ENCODE assay signal across 12 cellular contexts in the genomic region with DNA sequence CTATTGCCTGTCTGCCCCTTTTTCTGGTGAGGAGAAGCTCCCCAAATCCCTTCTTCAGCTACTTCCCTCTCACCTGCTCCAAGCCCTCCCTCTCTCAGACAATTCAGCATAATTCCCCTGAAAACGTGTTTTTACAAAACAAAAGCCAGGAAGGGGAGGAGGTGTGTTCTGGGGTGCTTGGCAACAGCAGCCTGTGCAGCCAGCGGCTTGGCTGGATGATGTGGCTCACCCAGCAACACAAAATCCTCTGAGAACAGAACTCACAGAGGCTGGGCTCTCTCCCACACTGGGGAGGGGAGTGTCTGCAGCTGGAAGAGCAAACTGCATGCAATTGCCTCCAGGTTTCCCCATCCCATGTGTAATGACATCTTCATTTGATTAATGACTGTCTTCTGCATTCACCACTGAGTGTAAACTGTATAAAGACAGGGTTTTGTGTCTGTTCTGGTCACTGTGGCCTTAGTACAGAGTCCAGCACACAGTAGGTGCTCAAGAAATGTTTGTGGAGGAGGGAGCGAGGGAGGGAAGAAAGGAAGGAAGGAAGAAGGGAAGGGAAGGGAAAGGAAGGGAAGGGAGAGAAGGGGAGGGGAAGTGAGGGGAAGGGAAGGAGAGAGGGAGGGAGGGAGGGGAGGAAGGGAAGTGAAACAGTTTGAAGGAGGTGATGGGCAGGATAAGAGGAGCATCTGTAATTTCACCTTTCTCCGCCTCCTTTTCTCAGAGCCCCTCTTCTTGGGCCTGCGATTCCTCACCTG.
DNase-seq lines count a peak whose midpoint lies in the region; ATAC-seq and TF ChIP-seq lines count a peak whose summit lies in the region.
"Had no signal": no experiment of that assay in that cellular context is flagged by ENCODE, and none has a peak within 500 bp of the region (broad histone marks: within the 10 kb centered on the region; RNA-seq: fewer than 3 reads in every experiment).

No MANE protein-coding gene starts in this region.

- no peak overlapping the region for H3K4me3 ChIP-seq in AG10803 (ENCODE audit: low read length)
- H3K4me3 ChIP-seq in HUES48 (ENCODE audit: low read depth, low read length), result peak overlapping the region; percentile 26
- H3K4me3 ChIP-seq: tibial nerve had no signal

- H3K36me3 ChIP-seq in HUES48 (ENCODE audit: control insufficient read depth, insufficient read depth, low read length), result no peaks in the 10 kb centered on the region
- H3K36me3 ChIP-seq: tibial nerve had no signal

- H3K4me1 ChIP-seq in HUES48 (ENCODE audit: control insufficient read depth, insufficient read depth, low read length) (peaks cover 87% of the 10 kb centered on the region), foreskin keratinocyte (peaks cover 18% of the 10 kb centered on the region)

- DNase-seq in AG10803 (ENCODE audit: low read depth) (peak; percentile 44), foreskin keratinocyte (peak; percentile 66 to 74), AG08395 (ENCODE audit: low spot score) (no peak), DMS53 treated with DMSO at 0.1 percent for 48 hours (lab: John Stamatoyannopoulos, UW; ENCODE audit: unreplicated experiment) (no peak)
- no peak for DNase-seq in activated CD4-positive, CD25-positive, alpha-beta regulatory T cell (lab: John Stamatoyannopoulos, UW)
- DNase-seq: activated naive CD8-positive, alpha-beta T cell treated with anti-CD3 and anti-CD28 coated beads, Interleukin-2, amount 10 ng/mL, durations not matched to agents 7 days and 5 days; NCI-H187 had no signal

- TF ChIP-seq CTCF in AG10803 (conservative IDR thresholded peaks at IDR 0.05; ENCODE audit: low read length), result no peak
- TF ChIP-seq CTCF in foreskin keratinocyte (conservative IDR thresholded peaks at IDR 0.05), result no peak

- H3K9me3 ChIP-seq in HUES48 (ENCODE audit: control insufficient read depth, insufficient read depth, low read length), result no peaks in the 10 kb centered on the region
- H3K9me3 ChIP-seq: tibial nerve had no signal

- H3K9ac ChIP-seq in HUES48 (ENCODE audit: low read depth, low read length), result 0 out of 2 replicates have a peak overlapping the region, but pooled peaks have one; percentile 19

- H3K27me3 ChIP-seq in HUES48 (ENCODE audit: control insufficient read depth, insufficient read depth, low read length) (peaks cover 11% of the 10 kb centered on the region), foreskin keratinocyte (peaks cover 32% of the 10 kb centered on the region)
- H3K27me3 ChIP-seq: tibial nerve had no signal

- H3K27ac ChIP-seq in HUES48 (ENCODE audit: low read depth, low read length) (peak overlapping the region; percentile 77), foreskin keratinocyte (no peak overlapping the region)
- H3K27ac ChIP-seq: tibial nerve had no signal

- peak; percentile 22; the same call in 1 of the 3 replicates for ATAC-seq in SK-N-SH treated with all-trans-retinoic acid at 6 μM for 48 hours
- peak; percentile 71 for ATAC-seq in foreskin keratinocyte
- no peak for ATAC-seq in HG03469 (IDR thresholded peaks at IDR 0.05; ENCODE audit: unreplicated experiment)
- ATAC-seq: HCT116 had no signal

TF ChIP-seq in SK-N-SH treated with all-trans-retinoic acid at 6 μM for 48 hours, 23 proteins besides CTCF, POLR2A, EP300 and RAD21:
- TF ChIP-seq ZNF565 (CRISPR knock-in tag; conservative IDR thresholded peaks at IDR 0.05; ENCODE audit: low read depth) (no peak), ZC3H10 (CRISPR knock-in tag; IDR thresholded peaks at IDR 0.05) (no peak), ZFP30 (CRISPR knock-in tag; IDR thresholded peaks at IDR 0.05) (no peak), BACH2 (CRISPR knock-in tag; IDR thresholded peaks at IDR 0.05; ENCODE audit: borderline replicate concordance) (no peak), ZNF8 (CRISPR knock-in tag; IDR thresholded peaks at IDR 0.05) (no peak), SNAI2 (CRISPR knock-in tag; IDR thresholded peaks at IDR 0.05) (no peak), TCF4 (CRISPR knock-in tag; IDR thresholded peaks at IDR 0.05; ENCODE audit: borderline replicate concordance) (no peak), ESRRG (CRISPR knock-in tag; IDR thresholded peaks at IDR 0.05) (no peak), RARB (CRISPR knock-in tag; IDR thresholded peaks at IDR 0.05) (no peak), TOX (CRISPR knock-in tag; IDR thresholded peaks at IDR 0.05; ENCODE audit: borderline replicate concordance) (no peak), ZFP3 (CRISPR knock-in tag; IDR thresholded peaks at IDR 0.05) (no peak), PPARA (CRISPR knock-in tag; IDR thresholded peaks at IDR 0.05; ENCODE audit: borderline replicate concordance) (no peak), ZNF70 (CRISPR knock-in tag; IDR thresholded peaks at IDR 0.05) (no peak), GLIS3 (CRISPR knock-in tag; IDR thresholded peaks at IDR 0.05) (no peak), CSDC2 (CRISPR knock-in tag; IDR thresholded peaks at IDR 0.05) (no peak), ISL1 (CRISPR knock-in tag; IDR thresholded peaks at IDR 0.05) (no peak)
- TF ChIP-seq, protein P1, sequence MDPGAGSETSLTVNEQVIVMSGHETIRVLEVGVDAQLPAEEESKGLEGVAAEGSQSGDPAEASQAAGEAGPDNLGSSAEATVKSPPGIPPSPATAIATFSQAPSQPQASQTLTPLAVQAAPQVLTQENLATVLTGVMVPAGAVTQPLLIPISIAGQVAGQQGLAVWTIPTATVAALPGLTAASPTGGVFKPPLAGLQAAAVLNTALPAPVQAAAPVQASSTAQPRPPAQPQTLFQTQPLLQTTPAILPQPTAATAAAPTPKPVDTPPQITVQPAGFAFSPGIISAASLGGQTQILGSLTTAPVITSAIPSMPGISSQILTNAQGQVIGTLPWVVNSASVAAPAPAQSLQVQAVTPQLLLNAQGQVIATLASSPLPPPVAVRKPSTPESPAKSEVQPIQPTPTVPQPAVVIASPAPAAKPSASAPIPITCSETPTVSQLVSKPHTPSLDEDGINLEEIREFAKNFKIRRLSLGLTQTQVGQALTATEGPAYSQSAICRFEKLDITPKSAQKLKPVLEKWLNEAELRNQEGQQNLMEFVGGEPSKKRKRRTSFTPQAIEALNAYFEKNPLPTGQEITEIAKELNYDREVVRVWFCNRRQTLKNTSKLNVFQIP (CRISPR knock-in tag; IDR thresholded peaks at IDR 0.05; ENCODE audit: borderline replicate concordance, low read depth), result no peak
- TF ChIP-seq, protein P2, sequence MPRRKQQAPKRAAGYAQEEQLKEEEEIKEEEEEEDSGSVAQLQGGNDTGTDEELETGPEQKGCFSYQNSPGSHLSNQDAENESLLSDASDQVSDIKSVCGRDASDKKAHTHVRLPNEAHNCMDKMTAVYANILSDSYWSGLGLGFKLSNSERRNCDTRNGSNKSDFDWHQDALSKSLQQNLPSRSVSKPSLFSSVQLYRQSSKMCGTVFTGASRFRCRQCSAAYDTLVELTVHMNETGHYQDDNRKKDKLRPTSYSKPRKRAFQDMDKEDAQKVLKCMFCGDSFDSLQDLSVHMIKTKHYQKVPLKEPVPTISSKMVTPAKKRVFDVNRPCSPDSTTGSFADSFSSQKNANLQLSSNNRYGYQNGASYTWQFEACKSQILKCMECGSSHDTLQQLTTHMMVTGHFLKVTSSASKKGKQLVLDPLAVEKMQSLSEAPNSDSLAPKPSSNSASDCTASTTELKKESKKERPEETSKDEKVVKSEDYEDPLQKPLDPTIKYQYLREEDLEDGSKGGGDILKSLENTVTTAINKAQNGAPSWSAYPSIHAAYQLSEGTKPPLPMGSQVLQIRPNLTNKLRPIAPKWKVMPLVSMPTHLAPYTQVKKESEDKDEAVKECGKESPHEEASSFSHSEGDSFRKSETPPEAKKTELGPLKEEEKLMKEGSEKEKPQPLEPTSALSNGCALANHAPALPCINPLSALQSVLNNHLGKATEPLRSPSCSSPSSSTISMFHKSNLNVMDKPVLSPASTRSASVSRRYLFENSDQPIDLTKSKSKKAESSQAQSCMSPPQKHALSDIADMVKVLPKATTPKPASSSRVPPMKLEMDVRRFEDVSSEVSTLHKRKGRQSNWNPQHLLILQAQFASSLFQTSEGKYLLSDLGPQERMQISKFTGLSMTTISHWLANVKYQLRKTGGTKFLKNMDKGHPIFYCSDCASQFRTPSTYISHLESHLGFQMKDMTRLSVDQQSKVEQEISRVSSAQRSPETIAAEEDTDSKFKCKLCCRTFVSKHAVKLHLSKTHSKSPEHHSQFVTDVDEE (CRISPR knock-in tag; IDR thresholded peaks at IDR 0.05), result no peak

Comparison
In these comparisons a context has a peak if more than half of its experiments do, and no peak if none do; other contexts are left out.
1. DNase-seq: peak in AG10803 (single experiment) and foreskin keratinocyte (2 of 2); none in AG08395 (single experiment), activated CD4-positive, CD25-positive, alpha-beta regulatory T cell (0 of 4) and DMS53 treated with DMSO at 0.1 percent for 48 hours (single experiment).